ENCODE assay signal across 16 cellular contexts in genomic region chr10:8445353-8445752, GRCh38.
DNase-seq lines count a peak whose midpoint lies in the region; ATAC-seq and TF ChIP-seq lines count a peak whose summit lies in the region.
"Had no signal": no experiment of that assay in that cellular context is flagged by ENCODE, and none has a peak within 500 bp of the region (broad histone marks: within the 10 kb centered on the region; RNA-seq: fewer than 3 reads in every experiment).

No MANE protein-coding gene starts in this region.

- H3K79me2 ChIP-seq in GM23248 (ENCODE audit: insufficient read depth) (no peaks in the 10 kb centered on the region), SK-N-SH (ENCODE audit: insufficient read depth) (no peaks in the 10 kb centered on the region)

- TF ChIP-seq CTCF in BJ (IDR thresholded peaks at IDR 0.05; ENCODE audit: insufficient read depth, low read depth, low read length): no peak
- TF ChIP-seq CTCF in SK-N-SH (IDR thresholded peaks at IDR 0.05): no peak

- no peak overlapping the region for H3K27ac ChIP-seq in GM23248
- H3K27ac ChIP-seq in SK-N-SH (ENCODE audit: low read depth in 2 of 2, low read length in 1 of 2): peak overlapping the region in 1 of 2 experiments; percentile 78; a peak in 1 of 4 replicates
- H3K27ac ChIP-seq: C4-2B had no signal

- no peaks in the 10 kb centered on the region for H3K9me3 ChIP-seq in GM23248 (ENCODE audit: low read depth)
- no peaks in the 10 kb centered on the region for H3K9me3 ChIP-seq in SK-N-SH

- POLR2A ChIA-PET in BJ (lab: Charles Lee): no interaction called here
- POLR2A ChIA-PET in SK-N-SH (lab: Yijun Ruan, JAX): no interaction called here

- CTCF ChIA-PET in BJ (lab: Yijun Ruan, JAX) (interaction anchor here (0.6 kb wide), 1 partner anchor 411 kb away, joined by 3 read pairs; no protein-coding TSS in a partner anchor), SK-N-SH (lab: Yijun Ruan, JAX) (interaction anchor here (0.6 to 1.8 kb wide), 7 partner anchors 10 to 746 kb away, joined by 3 to 7 read pairs (median 4); no protein-coding TSS in a partner anchor)

- H3F3A ChIP-seq in GM23248 (ENCODE audit: insufficient read depth) (no peaks in the 10 kb centered on the region), SK-N-SH (replicated peaks; ENCODE audit: insufficient read depth) (no peaks in the 10 kb centered on the region)

- H3K9me2 ChIP-seq in GM23248 (ENCODE audit: insufficient read depth) (no peaks in the 10 kb centered on the region), SK-N-SH (no peaks in the 10 kb centered on the region)

- peak; percentile 16; the same call in 1 of the 2 replicates for TF ChIP-seq RAD21 in SK-N-SH (IDR thresholded peaks at IDR 0.05; ENCODE audit: low read length)

- intact Hi-C loops in Right ventricle myocardium superior (cut with DNase I): no loop called here

- H2AFZ ChIP-seq in GM23248 (no peak overlapping the region), SK-N-SH (ENCODE audit: low read depth) (no peak overlapping the region)

- in situ Hi-C loops in GM23248 (cut with MboI): no loop called here

- H3K4me1 ChIP-seq in GM23248 (ENCODE audit: insufficient read depth) (no peaks in the 10 kb centered on the region), SK-N-SH (ENCODE audit: control insufficient read depth in 1 of 2, insufficient read depth in 2 of 2, low read depth in 1 of 2, low read length in 1 of 2) (peaks cover 0 to 8% of the 10 kb centered on the region in 2 experiments; a peak in 2 of 4 replicates)

- no peak overlapping the region for H3K4me2 ChIP-seq in GM23248 (ENCODE audit: unreplicated experiment)
- H3K4me2 ChIP-seq in SK-N-SH: no peak overlapping the region

- H3K36me3 ChIP-seq in BJ (ENCODE audit: control insufficient read depth, insufficient read depth, low read length) (no peaks in the 10 kb centered on the region), GM23248 (ENCODE audit: low read depth) (no peaks in the 10 kb centered on the region), SK-N-SH (replicated peaks in 1 of 2; ENCODE audit: control insufficient read depth in 1 of 2, insufficient read depth in 2 of 2, low read length in 1 of 2) (no peaks in the 10 kb centered on the region)

- 0% methylated on average over 1 of the region's 1 CpG for WGBS in GM23248 (ENCODE audit: low coverage in 1 of 2, low lambda C conversion rate in 2 of 2, missing lambda C conversion rate in 2 of 2), 2 experiments
- 25% methylated on average over 1 of the region's 1 CpG for WGBS in SK-N-SH (ENCODE audit: low lambda C conversion rate)

- ATAC-seq in GM19467 (IDR thresholded peaks at IDR 0.05; ENCODE audit: unreplicated experiment) (no peak), GM18858 (IDR thresholded peaks at IDR 0.05; ENCODE audit: unreplicated experiment) (no peak), Right ventricle myocardium superior (ENCODE audit: poor library complexity) (no peak)
- ATAC-seq: HCT116 had no signal

- no peaks in the 10 kb centered on the region for H3K27me3 ChIP-seq in BJ (ENCODE audit: control insufficient read depth, insufficient read depth, low read length)
- H3K27me3 ChIP-seq in GM23248 (replicated peaks; ENCODE audit: insufficient read depth): no peaks in the 10 kb centered on the region
- no peaks in the 10 kb centered on the region; the same call in 1 of the 2 replicates for H3K27me3 ChIP-seq in SK-N-SH (ENCODE audit: insufficient read depth)

- H4K20me1 ChIP-seq in GM23248 (ENCODE audit: insufficient read depth) (no peaks in the 10 kb centered on the region), SK-N-SH (ENCODE audit: insufficient read depth) (no peaks in the 10 kb centered on the region)

- H3K9ac ChIP-seq in GM23248: no peak overlapping the region
- no peak overlapping the region for H3K9ac ChIP-seq in SK-N-SH

- peak; percentile 6 for DNase-seq in BJ (ENCODE audit: low read depth)
- peak; percentile 1 for DNase-seq in GM23248
- peak; percentile 52 for DNase-seq in SK-N-SH
- no peak for DNase-seq in NCI-H82 (lab: John Stamatoyannopoulos, UW)
- no peak for DNase-seq in Right ventricle myocardium superior
- DNase-seq: DMS 273 treated with DMSO at 0.1 percent for 48 hours, DMS79, EL, GDM1, HFFc6 had no signal

- H3K4me3 ChIP-seq in BJ (ENCODE audit: low read depth, low read length) (no peak overlapping the region), GM23248 (no peak overlapping the region), SK-N-SH (ENCODE audit: low read depth in 2 of 2, low read length in 1 of 2) (no peak overlapping the region)
- H3K4me3 ChIP-seq: GM12878, GM23338 had no signal

- TF ChIP-seq EP300 in SK-N-SH (IDR thresholded peaks at IDR 0.05; ENCODE audit: borderline replicate concordance in 1 of 2, low read depth in 1 of 2, low read length in 1 of 2): no peak; a peak in 2 of 4 replicates

TF ChIP-seq in SK-N-SH, 30 proteins besides CTCF, POLR2A, EP300 and RAD21:
- no peak for TF ChIP-seq USF1 (IDR thresholded peaks at IDR 0.05; ENCODE audit: borderline replicate concordance, low read depth)
- TF ChIP-seq EZH2phosphoT487 (IDR thresholded peaks at IDR 0.05; ENCODE audit: borderline replicate concordance, low read depth): no peak
- no peak for TF ChIP-seq POLR2AphosphoS5 (IDR thresholded peaks at IDR 0.05; ENCODE audit: low read depth, low read length)
- 0 out of 2 replicates have a peak, but pooled peaks have one; percentile 48 for TF ChIP-seq MXI1 (IDR thresholded peaks at IDR 0.05; ENCODE audit: low read depth, low read length)
- no peak for TF ChIP-seq ELF1 (IDR thresholded peaks at IDR 0.05)
- TF ChIP-seq SIN3A (IDR thresholded peaks at IDR 0.05; ENCODE audit: borderline replicate concordance, low read depth, low read length): no peak
- peak; percentile 19 for TF ChIP-seq TCF12 (IDR thresholded peaks at IDR 0.05)
- TF ChIP-seq USF2 (IDR thresholded peaks at IDR 0.05; ENCODE audit: borderline replicate concordance, low read depth, low read length): no peak
- TF ChIP-seq RCOR1 (IDR thresholded peaks at IDR 0.05; ENCODE audit: low read length): peak; percentile 75

Comparison
In these comparisons a context has a peak if more than half of its experiments do, and no peak if none do; other contexts are left out.
1. DNase-seq: peak in BJ (single experiment), GM23248 (single experiment) and SK-N-SH (single experiment); none in NCI-H82 (single experiment) and Right ventricle myocardium superior (single experiment).